In genomic region chr15:41661529-41662225, GRCh38 we compare ENCODE assay signal across 1 cellular context.
TF ChIP-seq lines count a peak whose summit lies in the region.

No MANE protein-coding gene starts in this region.

TF ChIP-seq in A549, 52 proteins besides CTCF, POLR2A, EP300 and RAD21 (continued from another document):
- TF ChIP-seq ATOH8 (CRISPR knock-in tag; IDR thresholded peaks at IDR 0.05; ENCODE audit: low read depth) (no peak), CBX8 (IDR thresholded peaks at IDR 0.05) (no peak), E2F6 (IDR thresholded peaks at IDR 0.05; ENCODE audit: borderline replicate concordance, low read depth) (peak; percentile 79; the same call in 1 of the 2 replicates), NPAS2 (CRISPR knock-in tag; IDR thresholded peaks at IDR 0.05; ENCODE audit: borderline replicate concordance) (no peak), USF2 (IDR thresholded peaks at IDR 0.05) (peak; percentile 92), FOSB (CRISPR knock-in tag; IDR thresholded peaks at IDR 0.05) (no peak), HOXA7 (CRISPR knock-in tag; IDR thresholded peaks at IDR 0.05) (no peak), MYC (IDR thresholded peaks at IDR 0.05; ENCODE audit: borderline replicate concordance, low read length) (peak; percentile 55), ESRRA (IDR thresholded peaks at IDR 0.05; ENCODE audit: borderline replicate concordance, low read length) (no peak), CHD4 (IDR thresholded peaks at IDR 0.05; ENCODE audit: borderline replicate concordance) (no peak), MAZ (IDR thresholded peaks at IDR 0.05; ENCODE audit: borderline replicate concordance, low read depth, low read length) (no peak), REST (IDR thresholded peaks at IDR 0.05) (no peak)
